Comparison of ENCODE assay signal across 1 cellular context in the genomic region with DNA sequence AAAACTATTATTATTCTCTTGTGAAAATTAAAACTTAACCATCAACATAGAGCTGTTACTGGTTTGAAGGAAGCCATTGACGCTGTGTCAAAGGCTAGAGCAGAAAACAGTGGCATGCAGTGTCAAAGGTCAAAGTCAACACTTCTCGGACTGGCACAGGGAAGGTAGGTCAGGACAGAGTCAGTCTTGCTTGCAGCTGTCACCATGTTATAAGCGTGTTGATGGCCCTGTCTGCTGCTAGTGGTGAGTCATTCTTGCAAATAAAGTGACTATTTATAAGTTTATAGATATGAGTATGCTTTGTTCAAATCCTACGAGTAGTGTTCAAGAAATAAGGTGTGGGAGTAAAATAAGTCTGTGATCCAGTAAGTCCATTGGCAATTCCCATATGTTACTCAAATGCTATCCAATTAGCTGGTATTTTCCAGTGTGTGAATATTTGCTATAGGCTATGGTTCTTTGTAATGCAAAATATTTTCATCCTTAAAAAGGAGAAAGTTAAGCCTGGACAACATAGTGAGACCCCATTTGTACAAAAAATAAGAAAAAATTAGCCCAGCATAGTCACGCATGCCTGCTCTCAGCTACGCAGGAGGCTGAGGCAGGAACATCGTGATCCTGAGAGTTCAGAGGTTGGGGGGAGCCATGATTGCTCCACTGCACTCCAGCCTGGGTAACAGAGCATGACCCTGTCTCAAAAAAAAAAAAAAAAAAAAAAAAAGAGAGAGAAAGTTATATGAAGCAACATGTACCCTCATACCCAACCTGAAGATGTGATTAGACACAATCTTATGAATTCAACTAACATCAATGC.
TF ChIP-seq lines count a peak whose summit lies in the region.

No MANE protein-coding gene starts in this region.

TF ChIP-seq in GM12878, 131 proteins besides CTCF, POLR2A, EP300 and RAD21 (continued from another document and continues in another):
- TF ChIP-seq IRF4 (IDR thresholded peaks at IDR 0.05; ENCODE audit: low read depth, low read length) (peak; percentile 80; the same call in 1 of the 2 replicates), ZBED1 (IDR thresholded peaks at IDR 0.05; ENCODE audit: borderline replicate concordance) (no peak), FOS (IDR thresholded peaks at IDR 0.05; ENCODE audit: borderline replicate concordance, extremely low read depth, insufficient read length) (no peak), ATF2 (IDR thresholded peaks at IDR 0.05; ENCODE audit: low read length) (peak; percentile 66), PML (IDR thresholded peaks at IDR 0.05; ENCODE audit: low read length) (no peak), SREBF2 (IDR thresholded peaks at IDR 0.05; ENCODE audit: low read length) (no peak), ATF7 (IDR thresholded peaks at IDR 0.05; ENCODE audit: low read depth) (no peak; the same call in 1 of the 2 replicates), MLLT1 (IDR thresholded peaks at IDR 0.05) (no peak), IRF5 (IDR thresholded peaks at IDR 0.05; ENCODE audit: borderline replicate concordance) (no peak), ETV6 (conservative IDR thresholded peaks at IDR 0.05 in 1 of 2, IDR thresholded peaks at IDR 0.05 in 1 of 2; ENCODE audit: borderline replicate concordance in 1 of 2, low read depth in 1 of 2) (no peak), GATAD2B (conservative IDR thresholded peaks at IDR 0.05; ENCODE audit: low read depth) (0 out of 2 replicates have a peak, but pooled peaks have one; percentile 26), FOXK2 (IDR thresholded peaks at IDR 0.05) (no peak), BMI1 (IDR thresholded peaks at IDR 0.05; ENCODE audit: borderline replicate concordance) (peak; percentile 37; the same call in 1 of the 2 replicates), SREBF1 (IDR thresholded peaks at IDR 0.05; ENCODE audit: low read length) (no peak), SUPT20H (IDR thresholded peaks at IDR 0.05; ENCODE audit: borderline replicate concordance, control insufficient read depth, low read depth, low read length) (no peak), IKZF2 (IDR thresholded peaks at IDR 0.05) (peak; percentile 36 to 46; a peak in 2 of 4 replicates), ESRRA (IDR thresholded peaks at IDR 0.05; ENCODE audit: low read length) (no peak), TARDBP (IDR thresholded peaks at IDR 0.05; ENCODE audit: borderline replicate concordance) (no peak), SUZ12 (IDR thresholded peaks at IDR 0.05; ENCODE audit: unreplicated experiment) (no peak), CBFB (IDR thresholded peaks at IDR 0.05; ENCODE audit: low read depth) (no peak), PRDM15 (CRISPR knock-in tag; IDR thresholded peaks at IDR 0.05) (no peak), KAT2A (conservative IDR thresholded peaks at IDR 0.05; ENCODE audit: control insufficient read depth, low read depth, low read length) (no peak), ASH2L (IDR thresholded peaks at IDR 0.05; ENCODE audit: borderline replicate concordance, low read depth) (no peak), EZH2 (IDR thresholded peaks at IDR 0.05; ENCODE audit: borderline replicate concordance, control insufficient read depth, low read depth, low read length) (no peak), TCF7 (IDR thresholded peaks at IDR 0.05; ENCODE audit: borderline replicate concordance) (no peak), HDAC2 (IDR thresholded peaks at IDR 0.05) (no peak), ZNF274 (IDR thresholded peaks at IDR 0.05; ENCODE audit: insufficient read depth, insufficient read length) (no peak), MYB (IDR thresholded peaks at IDR 0.05; ENCODE audit: borderline replicate concordance, low read depth, low read length) (no peak)
- TF ChIP-seq, protein P1, sequence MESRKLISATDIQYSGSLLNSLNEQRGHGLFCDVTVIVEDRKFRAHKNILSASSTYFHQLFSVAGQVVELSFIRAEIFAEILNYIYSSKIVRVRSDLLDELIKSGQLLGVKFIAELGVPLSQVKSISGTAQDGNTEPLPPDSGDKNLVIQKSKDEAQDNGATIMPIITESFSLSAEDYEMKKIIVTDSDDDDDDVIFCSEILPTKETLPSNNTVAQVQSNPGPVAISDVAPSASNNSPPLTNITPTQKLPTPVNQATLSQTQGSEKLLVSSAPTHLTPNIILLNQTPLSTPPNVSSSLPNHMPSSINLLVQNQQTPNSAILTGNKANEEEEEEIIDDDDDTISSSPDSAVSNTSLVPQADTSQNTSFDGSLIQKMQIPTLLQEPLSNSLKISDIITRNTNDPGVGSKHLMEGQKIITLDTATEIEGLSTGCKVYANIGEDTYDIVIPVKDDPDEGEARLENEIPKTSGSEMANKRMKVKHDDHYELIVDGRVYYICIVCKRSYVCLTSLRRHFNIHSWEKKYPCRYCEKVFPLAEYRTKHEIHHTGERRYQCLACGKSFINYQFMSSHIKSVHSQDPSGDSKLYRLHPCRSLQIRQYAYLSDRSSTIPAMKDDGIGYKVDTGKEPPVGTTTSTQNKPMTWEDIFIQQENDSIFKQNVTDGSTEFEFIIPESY (IDR thresholded peaks at IDR 0.05): no peak
- TF ChIP-seq, protein P2, sequence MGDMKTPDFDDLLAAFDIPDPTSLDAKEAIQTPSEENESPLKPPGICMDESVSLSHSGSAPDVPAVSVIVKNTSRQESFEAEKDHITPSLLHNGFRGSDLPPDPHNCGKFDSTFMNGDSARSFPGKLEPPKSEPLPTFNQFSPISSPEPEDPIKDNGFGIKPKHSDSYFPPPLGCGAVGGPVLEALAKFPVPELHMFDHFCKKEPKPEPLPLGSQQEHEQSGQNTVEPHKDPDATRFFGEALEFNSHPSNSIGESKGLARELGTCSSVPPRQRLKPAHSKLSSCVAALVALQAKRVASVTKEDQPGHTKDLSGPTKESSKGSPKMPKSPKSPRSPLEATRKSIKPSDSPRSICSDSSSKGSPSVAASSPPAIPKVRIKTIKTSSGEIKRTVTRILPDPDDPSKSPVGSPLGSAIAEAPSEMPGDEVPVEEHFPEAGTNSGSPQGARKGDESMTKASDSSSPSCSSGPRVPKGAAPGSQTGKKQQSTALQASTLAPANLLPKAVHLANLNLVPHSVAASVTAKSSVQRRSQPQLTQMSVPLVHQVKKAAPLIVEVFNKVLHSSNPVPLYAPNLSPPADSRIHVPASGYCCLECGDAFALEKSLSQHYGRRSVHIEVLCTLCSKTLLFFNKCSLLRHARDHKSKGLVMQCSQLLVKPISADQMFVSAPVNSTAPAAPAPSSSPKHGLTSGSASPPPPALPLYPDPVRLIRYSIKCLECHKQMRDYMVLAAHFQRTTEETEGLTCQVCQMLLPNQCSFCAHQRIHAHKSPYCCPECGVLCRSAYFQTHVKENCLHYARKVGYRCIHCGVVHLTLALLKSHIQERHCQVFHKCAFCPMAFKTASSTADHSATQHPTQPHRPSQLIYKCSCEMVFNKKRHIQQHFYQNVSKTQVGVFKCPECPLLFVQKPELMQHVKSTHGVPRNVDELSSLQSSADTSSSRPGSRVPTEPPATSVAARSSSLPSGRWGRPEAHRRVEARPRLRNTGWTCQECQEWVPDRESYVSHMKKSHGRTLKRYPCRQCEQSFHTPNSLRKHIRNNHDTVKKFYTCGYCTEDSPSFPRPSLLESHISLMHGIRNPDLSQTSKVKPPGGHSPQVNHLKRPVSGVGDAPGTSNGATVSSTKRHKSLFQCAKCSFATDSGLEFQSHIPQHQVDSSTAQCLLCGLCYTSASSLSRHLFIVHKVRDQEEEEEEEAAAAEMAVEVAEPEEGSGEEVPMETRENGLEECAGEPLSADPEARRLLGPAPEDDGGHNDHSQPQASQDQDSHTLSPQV (IDR thresholded peaks at IDR 0.05): no peak
- TF ChIP-seq, protein P3, sequence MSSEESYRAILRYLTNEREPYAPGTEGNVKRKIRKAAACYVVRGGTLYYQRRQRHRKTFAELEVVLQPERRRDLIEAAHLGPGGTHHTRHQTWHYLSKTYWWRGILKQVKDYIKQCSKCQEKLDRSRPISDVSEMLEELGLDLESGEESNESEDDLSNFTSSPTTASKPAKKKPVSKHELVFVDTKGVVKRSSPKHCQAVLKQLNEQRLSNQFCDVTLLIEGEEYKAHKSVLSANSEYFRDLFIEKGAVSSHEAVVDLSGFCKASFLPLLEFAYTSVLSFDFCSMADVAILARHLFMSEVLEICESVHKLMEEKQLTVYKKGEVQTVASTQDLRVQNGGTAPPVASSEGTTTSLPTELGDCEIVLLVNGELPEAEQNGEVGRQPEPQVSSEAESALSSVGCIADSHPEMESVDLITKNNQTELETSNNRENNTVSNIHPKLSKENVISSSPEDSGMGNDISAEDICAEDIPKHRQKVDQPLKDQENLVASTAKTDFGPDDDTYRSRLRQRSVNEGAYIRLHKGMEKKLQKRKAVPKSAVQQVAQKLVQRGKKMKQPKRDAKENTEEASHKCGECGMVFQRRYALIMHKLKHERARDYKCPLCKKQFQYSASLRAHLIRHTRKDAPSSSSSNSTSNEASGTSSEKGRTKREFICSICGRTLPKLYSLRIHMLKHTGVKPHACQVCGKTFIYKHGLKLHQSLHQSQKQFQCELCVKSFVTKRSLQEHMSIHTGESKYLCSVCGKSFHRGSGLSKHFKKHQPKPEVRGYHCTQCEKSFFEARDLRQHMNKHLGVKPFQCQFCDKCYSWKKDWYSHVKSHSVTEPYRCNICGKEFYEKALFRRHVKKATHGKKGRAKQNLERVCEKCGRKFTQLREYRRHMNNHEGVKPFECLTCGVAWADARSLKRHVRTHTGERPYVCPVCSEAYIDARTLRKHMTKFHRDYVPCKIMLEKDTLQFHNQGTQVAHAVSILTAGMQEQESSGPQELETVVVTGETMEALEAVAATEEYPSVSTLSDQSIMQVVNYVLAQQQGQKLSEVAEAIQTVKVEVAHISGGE (CRISPR knock-in tag; IDR thresholded peaks at IDR 0.05): no peak
